In the genomic region with DNA sequence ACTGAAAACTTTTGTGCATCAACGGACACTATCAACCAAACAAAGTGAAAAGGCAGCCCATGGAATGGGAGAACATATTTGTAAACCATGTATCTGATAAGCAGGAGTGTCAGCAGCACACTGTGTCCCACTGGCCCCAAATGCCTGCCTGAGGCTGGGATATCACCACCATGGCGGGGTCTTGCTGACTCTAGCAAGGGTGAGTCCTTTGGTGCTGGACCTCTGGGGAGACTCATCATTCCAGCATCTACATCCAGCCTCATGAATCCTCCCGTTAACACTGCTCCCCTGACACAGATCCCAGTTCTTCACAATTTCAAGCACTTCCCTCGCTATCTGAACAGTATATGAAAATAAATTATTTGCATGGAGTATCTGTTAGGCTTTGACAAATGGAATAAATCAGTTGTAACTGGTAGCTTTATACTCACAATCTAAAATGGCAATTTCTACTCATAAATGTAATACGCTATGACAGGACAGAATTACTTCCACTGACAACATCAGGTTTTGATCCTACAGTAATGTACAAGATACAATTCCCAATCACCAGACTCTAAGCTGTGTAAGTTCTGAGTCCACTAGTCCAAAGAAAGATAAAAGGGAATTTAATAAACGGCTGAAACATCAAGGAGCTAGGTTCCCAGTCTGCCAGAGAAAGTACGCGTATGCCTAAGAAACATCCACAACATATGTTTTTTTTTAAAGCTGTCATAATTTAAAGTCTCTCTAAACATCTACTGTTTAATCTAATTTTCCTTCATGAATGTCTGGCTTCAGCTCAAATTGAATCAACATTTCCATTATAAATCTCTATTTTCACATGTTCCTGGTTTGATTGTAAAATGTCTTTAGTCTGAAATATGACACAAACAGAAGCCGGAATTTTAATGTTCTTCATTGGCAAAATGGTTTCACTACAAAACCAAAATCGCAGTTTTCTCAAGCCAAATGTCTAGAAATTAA, we compare ENCODE assay signal across 1 cellular context.
TF ChIP-seq lines count a peak whose summit lies in the region.

No MANE protein-coding gene starts in this region.

TF ChIP-seq in SK-N-SH, 30 proteins besides CTCF, POLR2A, EP300 and RAD21 (continued from another document):
- TF ChIP-seq RXRA (IDR thresholded peaks at IDR 0.05; ENCODE audit: borderline replicate concordance, low read depth) (no peak), JUND (IDR thresholded peaks at IDR 0.05) (no peak), NFIC (IDR thresholded peaks at IDR 0.05; ENCODE audit: borderline replicate concordance) (no peak), TAF1 (IDR thresholded peaks at IDR 0.05; ENCODE audit: borderline replicate concordance, low read depth, low read length) (no peak), POLR2AphosphoS5 (IDR thresholded peaks at IDR 0.05; ENCODE audit: low read depth, low read length) (0 out of 2 replicates have a peak, but pooled peaks have one; percentile 32), FOXM1 (IDR thresholded peaks at IDR 0.05; ENCODE audit: low read depth) (no peak), TEAD4 (IDR thresholded peaks at IDR 0.05; ENCODE audit: borderline replicate concordance, insufficient read depth) (no peak), MXI1 (IDR thresholded peaks at IDR 0.05; ENCODE audit: low read depth, low read length) (peak; percentile 47; the same call in 1 of the 2 replicates), SMC3 (IDR thresholded peaks at IDR 0.05; ENCODE audit: low read depth, low read length) (no peak), GATA2 (CRISPR knock-in tag; IDR thresholded peaks at IDR 0.05) (peak; percentile 52; the same call in 1 of the 2 replicates), EZH2phosphoT487 (IDR thresholded peaks at IDR 0.05; ENCODE audit: borderline replicate concordance, low read depth) (no peak), RFX5 (IDR thresholded peaks at IDR 0.05; ENCODE audit: low read length) (no peak)
- TF ChIP-seq, protein P1, sequence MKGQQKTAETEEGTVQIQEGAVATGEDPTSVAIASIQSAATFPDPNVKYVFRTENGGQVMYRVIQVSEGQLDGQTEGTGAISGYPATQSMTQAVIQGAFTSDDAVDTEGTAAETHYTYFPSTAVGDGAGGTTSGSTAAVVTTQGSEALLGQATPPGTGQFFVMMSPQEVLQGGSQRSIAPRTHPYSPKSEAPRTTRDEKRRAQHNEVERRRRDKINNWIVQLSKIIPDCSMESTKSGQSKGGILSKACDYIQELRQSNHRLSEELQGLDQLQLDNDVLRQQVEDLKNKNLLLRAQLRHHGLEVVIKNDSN (IDR thresholded peaks at IDR 0.05; ENCODE audit: borderline replicate concordance, low read depth): no peak
- TF ChIP-seq, protein P2, sequence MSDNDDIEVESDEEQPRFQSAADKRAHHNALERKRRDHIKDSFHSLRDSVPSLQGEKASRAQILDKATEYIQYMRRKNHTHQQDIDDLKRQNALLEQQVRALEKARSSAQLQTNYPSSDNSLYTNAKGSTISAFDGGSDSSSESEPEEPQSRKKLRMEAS (IDR thresholded peaks at IDR 0.05; ENCODE audit: low read depth): no peak
- TF ChIP-seq, protein P3, sequence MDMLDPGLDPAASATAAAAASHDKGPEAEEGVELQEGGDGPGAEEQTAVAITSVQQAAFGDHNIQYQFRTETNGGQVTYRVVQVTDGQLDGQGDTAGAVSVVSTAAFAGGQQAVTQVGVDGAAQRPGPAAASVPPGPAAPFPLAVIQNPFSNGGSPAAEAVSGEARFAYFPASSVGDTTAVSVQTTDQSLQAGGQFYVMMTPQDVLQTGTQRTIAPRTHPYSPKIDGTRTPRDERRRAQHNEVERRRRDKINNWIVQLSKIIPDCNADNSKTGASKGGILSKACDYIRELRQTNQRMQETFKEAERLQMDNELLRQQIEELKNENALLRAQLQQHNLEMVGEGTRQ (IDR thresholded peaks at IDR 0.05; ENCODE audit: borderline replicate concordance, low read depth, low read length): no peak
- TF ChIP-seq, protein P4, sequence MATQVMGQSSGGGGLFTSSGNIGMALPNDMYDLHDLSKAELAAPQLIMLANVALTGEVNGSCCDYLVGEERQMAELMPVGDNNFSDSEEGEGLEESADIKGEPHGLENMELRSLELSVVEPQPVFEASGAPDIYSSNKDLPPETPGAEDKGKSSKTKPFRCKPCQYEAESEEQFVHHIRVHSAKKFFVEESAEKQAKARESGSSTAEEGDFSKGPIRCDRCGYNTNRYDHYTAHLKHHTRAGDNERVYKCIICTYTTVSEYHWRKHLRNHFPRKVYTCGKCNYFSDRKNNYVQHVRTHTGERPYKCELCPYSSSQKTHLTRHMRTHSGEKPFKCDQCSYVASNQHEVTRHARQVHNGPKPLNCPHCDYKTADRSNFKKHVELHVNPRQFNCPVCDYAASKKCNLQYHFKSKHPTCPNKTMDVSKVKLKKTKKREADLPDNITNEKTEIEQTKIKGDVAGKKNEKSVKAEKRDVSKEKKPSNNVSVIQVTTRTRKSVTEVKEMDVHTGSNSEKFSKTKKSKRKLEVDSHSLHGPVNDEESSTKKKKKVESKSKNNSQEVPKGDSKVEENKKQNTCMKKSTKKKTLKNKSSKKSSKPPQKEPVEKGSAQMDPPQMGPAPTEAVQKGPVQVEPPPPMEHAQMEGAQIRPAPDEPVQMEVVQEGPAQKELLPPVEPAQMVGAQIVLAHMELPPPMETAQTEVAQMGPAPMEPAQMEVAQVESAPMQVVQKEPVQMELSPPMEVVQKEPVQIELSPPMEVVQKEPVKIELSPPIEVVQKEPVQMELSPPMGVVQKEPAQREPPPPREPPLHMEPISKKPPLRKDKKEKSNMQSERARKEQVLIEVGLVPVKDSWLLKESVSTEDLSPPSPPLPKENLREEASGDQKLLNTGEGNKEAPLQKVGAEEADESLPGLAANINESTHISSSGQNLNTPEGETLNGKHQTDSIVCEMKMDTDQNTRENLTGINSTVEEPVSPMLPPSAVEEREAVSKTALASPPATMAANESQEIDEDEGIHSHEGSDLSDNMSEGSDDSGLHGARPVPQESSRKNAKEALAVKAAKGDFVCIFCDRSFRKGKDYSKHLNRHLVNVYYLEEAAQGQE (IDR thresholded peaks at IDR 0.05; ENCODE audit: low read depth, low read length): no peak
- TF ChIP-seq, protein P5, sequence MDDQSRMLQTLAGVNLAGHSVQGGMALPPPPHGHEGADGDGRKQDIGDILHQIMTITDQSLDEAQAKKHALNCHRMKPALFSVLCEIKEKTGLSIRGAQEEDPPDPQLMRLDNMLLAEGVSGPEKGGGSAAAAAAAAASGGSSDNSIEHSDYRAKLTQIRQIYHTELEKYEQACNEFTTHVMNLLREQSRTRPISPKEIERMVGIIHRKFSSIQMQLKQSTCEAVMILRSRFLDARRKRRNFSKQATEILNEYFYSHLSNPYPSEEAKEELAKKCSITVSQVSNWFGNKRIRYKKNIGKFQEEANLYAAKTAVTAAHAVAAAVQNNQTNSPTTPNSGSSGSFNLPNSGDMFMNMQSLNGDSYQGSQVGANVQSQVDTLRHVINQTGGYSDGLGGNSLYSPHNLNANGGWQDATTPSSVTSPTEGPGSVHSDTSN (IDR thresholded peaks at IDR 0.05): no peak; the same call in 1 of the 2 replicates
- TF ChIP-seq, protein P6, sequence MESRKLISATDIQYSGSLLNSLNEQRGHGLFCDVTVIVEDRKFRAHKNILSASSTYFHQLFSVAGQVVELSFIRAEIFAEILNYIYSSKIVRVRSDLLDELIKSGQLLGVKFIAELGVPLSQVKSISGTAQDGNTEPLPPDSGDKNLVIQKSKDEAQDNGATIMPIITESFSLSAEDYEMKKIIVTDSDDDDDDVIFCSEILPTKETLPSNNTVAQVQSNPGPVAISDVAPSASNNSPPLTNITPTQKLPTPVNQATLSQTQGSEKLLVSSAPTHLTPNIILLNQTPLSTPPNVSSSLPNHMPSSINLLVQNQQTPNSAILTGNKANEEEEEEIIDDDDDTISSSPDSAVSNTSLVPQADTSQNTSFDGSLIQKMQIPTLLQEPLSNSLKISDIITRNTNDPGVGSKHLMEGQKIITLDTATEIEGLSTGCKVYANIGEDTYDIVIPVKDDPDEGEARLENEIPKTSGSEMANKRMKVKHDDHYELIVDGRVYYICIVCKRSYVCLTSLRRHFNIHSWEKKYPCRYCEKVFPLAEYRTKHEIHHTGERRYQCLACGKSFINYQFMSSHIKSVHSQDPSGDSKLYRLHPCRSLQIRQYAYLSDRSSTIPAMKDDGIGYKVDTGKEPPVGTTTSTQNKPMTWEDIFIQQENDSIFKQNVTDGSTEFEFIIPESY (IDR thresholded peaks at IDR 0.05; ENCODE audit: borderline replicate concordance, low read depth): no peak
